In the genomic region with DNA sequence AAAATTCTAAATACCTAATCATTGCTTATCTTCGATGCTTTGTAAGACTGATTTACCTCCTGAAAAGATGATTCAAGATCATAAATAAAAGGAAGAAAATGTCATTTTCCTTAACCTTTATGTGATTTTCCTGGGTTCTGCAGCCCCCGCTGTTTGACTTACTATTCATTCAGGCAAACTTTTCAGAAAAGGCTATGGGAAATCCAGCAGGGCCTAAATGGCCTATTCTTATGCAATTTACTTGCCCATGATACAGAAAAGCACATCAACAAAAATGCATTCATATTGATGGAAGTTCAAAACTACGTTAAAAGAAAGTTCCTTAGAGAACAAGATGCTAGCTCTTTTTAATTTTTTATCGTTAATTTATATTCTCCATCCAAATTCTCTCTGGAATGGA, we compare ENCODE assay signal across 17 cellular contexts. TPM values are rescaled to one million over a fixed set of nuclear protein-coding genes. Genes with fewer than 3 reads are reported as not detected.
"Had no signal": no experiment of that assay in that cellular context is flagged by ENCODE, and none has a peak within 500 bp of the region (broad histone marks: within the 10 kb centered on the region; RNA-seq: fewer than 3 reads in every experiment).

No MANE protein-coding gene starts in this region.

- H3K27me3 ChIP-seq: esophagus squamous epithelium, gastroesophageal sphincter, neutrophil, right atrium auricular region, tibial artery, upper lobe of left lung, uterus had no signal

- ATAC-seq: gastroesophageal sphincter; left lobe of liver; naive thymus-derived CD4-positive, alpha-beta T cell had no signal

- H3K9me3 Mint-ChIP-seq: dendritic cell treated with granulocyte-macrophage colony-stimulating factor and Interleukin-4, amounts not matched to agents 40 ng/mL and 50 ng/mL, for 4 days; naive thymus-derived CD4-positive, alpha-beta T cell; nephron progenitor cell had no signal

- H3K9me3 ChIP-seq: esophagus squamous epithelium, gastroesophageal sphincter, neutrophil, right atrium auricular region, tibial artery, upper lobe of left lung, uterus had no signal

- H3K36me3 Mint-ChIP-seq: naive thymus-derived CD4-positive, alpha-beta T cell had no signal

- H3K4me3 ChIP-seq: esophagus squamous epithelium, gastroesophageal sphincter, right atrium auricular region, tibial artery, upper lobe of left lung, uterus had no signal

- H3K4me1 ChIP-seq: esophagus squamous epithelium, gastroesophageal sphincter, right atrium auricular region, upper lobe of left lung, uterus had no signal

- DNase-seq: esophagus squamous epithelium; foreskin fibroblast; mammary epithelial cell; naive thymus-derived CD4-positive, alpha-beta T cell; nephron progenitor cell; small intestine; stimulated activated CD4-positive, alpha-beta T cell treated with anti-CD3 and anti-CD28 coated beads, Interleukin-12 subunit alpha, Interleukin-12 subunit beta, amount 100 ng/mL, for 4 hours; stimulated activated CD4-positive, alpha-beta T cell treated with anti-CD3 and anti-CD28 coated beads, Interleukin-2, amount 100 ng/mL, for 48 hours; stimulated activated naive CD4-positive, alpha-beta T cell treated with Interleukin-2 at 50 U/mL for 16 hours; tibial artery; upper lobe of left lung; uterus had no signal

- H3K36me3 ChIP-seq: esophagus squamous epithelium, gastroesophageal sphincter, neutrophil, right atrium auricular region, tibial artery, upper lobe of left lung, uterus had no signal

- H3K4me1 Mint-ChIP-seq: naive thymus-derived CD4-positive, alpha-beta T cell; nephron progenitor cell had no signal

- H3K27me3 Mint-ChIP-seq: dendritic cell treated with granulocyte-macrophage colony-stimulating factor and Interleukin-4, amounts not matched to agents 40 ng/mL and 50 ng/mL, for 4 days had no signal

- H3K27ac ChIP-seq: esophagus squamous epithelium, gastroesophageal sphincter, neutrophil, right atrium auricular region, tibial artery, upper lobe of left lung, uterus had no signal

- H3K4me3 Mint-ChIP-seq: dendritic cell treated with granulocyte-macrophage colony-stimulating factor and Interleukin-4, amounts not matched to agents 40 ng/mL and 50 ng/mL, for 4 days; naive thymus-derived CD4-positive, alpha-beta T cell; nephron progenitor cell had no signal

- H3K27ac Mint-ChIP-seq: dendritic cell treated with granulocyte-macrophage colony-stimulating factor and Interleukin-4, amounts not matched to agents 40 ng/mL and 50 ng/mL, for 4 days; naive thymus-derived CD4-positive, alpha-beta T cell; nephron progenitor cell had no signal

RNA-seq across cellular contexts. Expression of gene TMEM144, which starts 51.2 kb away (rescaled TPM):
- polyA plus RNA-seq: naive thymus-derived CD4-positive, alpha-beta T cell had no signal
